14 cellular contexts compared by ENCODE assay signal in genomic region chr13:100594731-100595130, GRCh38. TPM values are rescaled to one million over a fixed set of nuclear protein-coding genes. Genes with fewer than 3 reads are reported as not detected.
DNase-seq lines count a peak whose midpoint lies in the region; FAIRE-seq and TF ChIP-seq lines count a peak whose summit lies in the region.
"Had no signal": no experiment of that assay in that cellular context is flagged by ENCODE, and none has a peak within 500 bp of the region (broad histone marks: within the 10 kb centered on the region; RNA-seq: fewer than 3 reads in every experiment).

No MANE protein-coding gene starts in this region.

- no peak overlapping the region for H4K8ac ChIP-seq in H1 (ENCODE audit: extremely low read depth, insufficient read depth, low read length)

- H3K79me2 ChIP-seq in MM.1S (ENCODE audit: low read length) (no peaks in the 10 kb centered on the region), H1 (ENCODE audit: control insufficient read depth in 1 of 2, insufficient read depth in 2 of 2, low read length in 2 of 2) (no peaks in the 10 kb centered on the region), osteoblast (ENCODE audit: insufficient read depth, low read length) (no peaks in the 10 kb centered on the region)

- H2AK5ac ChIP-seq in H1 (ENCODE audit: low read depth, low read length): no peak overlapping the region

- H3K9me2 ChIP-seq in MM.1S (replicated peaks; ENCODE audit: insufficient read depth, low read length): no peaks in the 10 kb centered on the region

- H2BK20ac ChIP-seq in H1 (ENCODE audit: low read length): no peak overlapping the region

- H3K4me3 ChIP-seq in GM06990 (replicated peaks; ENCODE audit: low read depth, low read length) (no peak overlapping the region), MM.1S (ENCODE audit: low read length) (no peak overlapping the region), H1 (ENCODE audit: extremely low read depth in 1 of 4, insufficient read depth in 2 of 4, low read depth in 3 of 4, low read length in 4 of 4) (no peak overlapping the region), osteoblast (ENCODE audit: insufficient read depth, low read length) (no peak overlapping the region), right atrium auricular region (no peak overlapping the region)
- H3K4me3 ChIP-seq: GM23248 had no signal

- no peak for TF ChIP-seq EP300 in H1 (IDR thresholded peaks at IDR 0.05; ENCODE audit: borderline replicate concordance in 1 of 2, low read depth in 2 of 2, low read length in 2 of 2)

- TF ChIP-seq RAD21 in H1 (IDR thresholded peaks at IDR 0.05 in 1 of 2, conservative IDR thresholded peaks at IDR 0.05 in 1 of 2; ENCODE audit: low read depth in 2 of 2, low read length in 2 of 2): peak; percentile 56 to 74; a peak in 3 of 4 replicates

- no peak overlapping the region for H4K5ac ChIP-seq in H1 (ENCODE audit: insufficient read length, low read depth, low read length)

- H2BK15ac ChIP-seq in H1 (ENCODE audit: low read length): no peak overlapping the region

- H3K27ac ChIP-seq in MM.1S (ENCODE audit: low read length) (no peak overlapping the region), H1 (ENCODE audit: low read depth, low read length) (no peak overlapping the region), osteoblast (ENCODE audit: low read depth, low read length) (no peak overlapping the region), right atrium auricular region (no peak overlapping the region)
- H3K27ac ChIP-seq: GM23248 had no signal

- H3K36me3 ChIP-seq in GM06990 (ENCODE audit: control insufficient read depth, insufficient read depth, low read length) (no peaks in the 10 kb centered on the region), MM.1S (replicated peaks; ENCODE audit: insufficient read depth, low read length) (no peaks in the 10 kb centered on the region), H1 (ENCODE audit: control insufficient read depth in 2 of 4, insufficient read depth in 4 of 4, low read length in 3 of 4) (no peaks in the 10 kb centered on the region; a peak in 1 of 8 replicates), osteoblast (ENCODE audit: insufficient read depth, low read length) (no peaks in the 10 kb centered on the region), right atrium auricular region (no peaks in the 10 kb centered on the region)

- no peak for DNase-seq in GM06990 (ENCODE audit: extremely low read depth, insufficient read length)
- no peak for DNase-seq in MM.1S
- DNase-seq in H1 (ENCODE audit: low read depth in 1 of 2, low spot score in 2 of 2): peak in 1 of 2 experiments; percentile 70
- no peak for DNase-seq in osteoblast (ENCODE audit: insufficient read length, low spot score, missing footprints)
- no peak for DNase-seq in activated naive CD4-positive, alpha-beta T cell treated with anti-CD3 and anti-CD28 coated beads, Interleukin-2, amount 10 ng/mL, durations not matched to agents 7 days and 5 days
- DNase-seq in amygdala (lab: John Stamatoyannopoulos, UW): no peak
- no peak for DNase-seq in HTR-8/SVneo (ENCODE audit: insufficient read length, low spot score)
- no peak for DNase-seq in right atrium auricular region (ENCODE audit: low spot score)
- DNase-seq: activated CD4-positive, alpha-beta T cell treated with anti-CD3 and anti-CD28 coated beads, Interleukin-2, amount 50 U/mL, for 4 hours; activated naive CD8-positive, alpha-beta T cell treated with anti-CD3 and anti-CD28 coated beads for 36 hours; DMS79; GM23248; NCI-H345 had no signal

- no peak overlapping the region for H3K56ac ChIP-seq in H1 (replicated peaks; ENCODE audit: insufficient read length, low read depth, low read length)

- no peak overlapping the region for H3K4ac ChIP-seq in H1 (replicated peaks; ENCODE audit: insufficient read length, low read depth, low read length)

- H3K4me1 ChIP-seq in MM.1S (ENCODE audit: low read length) (no peaks in the 10 kb centered on the region), H1 (replicated peaks in 1 of 4; ENCODE audit: control insufficient read depth in 3 of 4, insufficient read depth in 4 of 4, low read length in 3 of 4) (0 out of 7 replicates have a peak, but pooled peaks cover 0 to 2% (median 0%) of the 10 kb centered on the region in 4 experiments), osteoblast (ENCODE audit: insufficient read depth, low read length) (no peaks in the 10 kb centered on the region), right atrium auricular region (no peaks in the 10 kb centered on the region)

- CTCF ChIA-PET in H1 (lab: Charles Lee; ENCODE audit: partially characterized antibody): interaction anchor here (0.9 to 11.7 kb wide), 12 partner anchors 8 to 69 kb away, joined by 3 to 128 read pairs (median 4); no protein-coding TSS in a partner anchor
- CTCF ChIA-PET in activated naive CD4-positive, alpha-beta T cell treated with anti-CD3 and anti-CD28 coated beads, Interleukin-2, amount 10 ng/mL, durations not matched to agents 7 days and 5 days (lab: Charles Lee): interaction anchor here (0.6 to 2.7 kb wide), 3 partner anchors 11 to 1078 kb away, joined by 3 to 11 read pairs (median 3); no protein-coding TSS in a partner anchor

- peak; percentile 82 for FAIRE-seq in H1 (lab: Jason Lieb, UNC)
- no peak for FAIRE-seq in HTR-8/SVneo (lab: Jason Lieb, UNC)
- FAIRE-seq: urothelium cell line had no signal

- no peak overlapping the region for H3K14ac ChIP-seq in H1 (ENCODE audit: insufficient read length)

- no peak overlapping the region for H2BK12ac ChIP-seq in H1 (ENCODE audit: low read depth, low read length)

- H3K23ac ChIP-seq in H1 (ENCODE audit: insufficient read length): no peak overlapping the region

- H2AFZ ChIP-seq in MM.1S (ENCODE audit: low read length) (no peak overlapping the region), H1 (ENCODE audit: low read length) (peak overlapping the region; percentile 37; the same call in 1 of the 2 replicates), osteoblast (ENCODE audit: low read length) (no peak overlapping the region)
- H2AFZ ChIP-seq: GM23248 had no signal

- TF ChIP-seq CTCF in GM06990 (IDR thresholded peaks at IDR 0.05; ENCODE audit: insufficient read depth, low read length, poor library complexity, severe bottlenecking): peak; percentile 58
- peak; percentile 23 for TF ChIP-seq CTCF in MM.1S (IDR thresholded peaks at IDR 0.05; ENCODE audit: low read length)
- TF ChIP-seq CTCF in H1 (IDR thresholded peaks at IDR 0.05; ENCODE audit: control extremely low read depth in 1 of 3, insufficient read depth in 1 of 3, low read depth in 1 of 3, low read length in 3 of 3): peak; percentile 69 to 86 (median 83)
- TF ChIP-seq CTCF in osteoblast (IDR thresholded peaks at IDR 0.05; ENCODE audit: extremely low read depth, low read depth, low read length): peak; percentile 13
- TF ChIP-seq CTCF in right atrium auricular region (IDR thresholded peaks at IDR 0.05): no peak

- peaks cover 18% of the 10 kb centered on the region for H3K27me3 Mint-ChIP-seq in activated naive CD4-positive, alpha-beta T cell treated with anti-CD3 and anti-CD28 coated beads, Interleukin-2, amount 10 ng/mL, durations not matched to agents 7 days and 5 days
- H3K27me3 Mint-ChIP-seq: activated naive CD8-positive, alpha-beta T cell treated with anti-CD3 and anti-CD28 coated beads for 36 hours had no signal

- TF ChIP-seq POLR2A in H1 (IDR thresholded peaks at IDR 0.05; ENCODE audit: control extremely low read depth in 1 of 2, low read depth in 2 of 2, low read length in 2 of 2): no peak

- H3K4me1 Mint-ChIP-seq in activated naive CD4-positive, alpha-beta T cell treated with anti-CD3 and anti-CD28 coated beads, Interleukin-2, amount 10 ng/mL, durations not matched to agents 7 days and 5 days: peaks cover 9% of the 10 kb centered on the region

- no peaks in the 10 kb centered on the region for H3K23me2 ChIP-seq in H1 (ENCODE audit: low read depth, low read length)

- POLR2A ChIA-PET in H1 (lab: Charles Lee; ENCODE audit: partially characterized antibody): no interaction called here

- no peak overlapping the region for H3K4me3 Mint-ChIP-seq in activated naive CD4-positive, alpha-beta T cell treated with anti-CD3 and anti-CD28 coated beads, Interleukin-2, amount 10 ng/mL, durations not matched to agents 7 days and 5 days
- H3K4me3 Mint-ChIP-seq: activated naive CD8-positive, alpha-beta T cell treated with anti-CD3 and anti-CD28 coated beads for 36 hours had no signal

- no peak overlapping the region for H2BK5ac ChIP-seq in H1 (ENCODE audit: low read depth, low read length)

- no peak overlapping the region for H2BK120ac ChIP-seq in H1 (replicated peaks; ENCODE audit: low read depth, low read length)

- H3K36me3 Mint-ChIP-seq in activated naive CD4-positive, alpha-beta T cell treated with anti-CD3 and anti-CD28 coated beads, Interleukin-2, amount 10 ng/mL, durations not matched to agents 7 days and 5 days: no peaks in the 10 kb centered on the region
- H3K36me3 Mint-ChIP-seq: activated naive CD8-positive, alpha-beta T cell treated with anti-CD3 and anti-CD28 coated beads for 36 hours had no signal

- H3K79me1 ChIP-seq in H1 (ENCODE audit: low read depth, low read length): no peaks in the 10 kb centered on the region

- H3K9me3 Mint-ChIP-seq in activated naive CD4-positive, alpha-beta T cell treated with anti-CD3 and anti-CD28 coated beads, Interleukin-2, amount 10 ng/mL, durations not matched to agents 7 days and 5 days: no peaks in the 10 kb centered on the region
- H3K9me3 Mint-ChIP-seq: activated naive CD8-positive, alpha-beta T cell treated with anti-CD3 and anti-CD28 coated beads for 36 hours had no signal

- H3F3A ChIP-seq in MM.1S (ENCODE audit: insufficient read depth, low read length): no peaks in the 10 kb centered on the region

- H3K9ac ChIP-seq in MM.1S (ENCODE audit: low read length) (no peak overlapping the region), H1 (replicated peaks in 1 of 4; ENCODE audit: extremely low read depth in 1 of 4, low read depth in 3 of 4, low read length in 3 of 4) (no peak overlapping the region)
- H3K9ac ChIP-seq: GM23248 had no signal

- no peak overlapping the region for H3K27ac Mint-ChIP-seq in activated naive CD4-positive, alpha-beta T cell treated with anti-CD3 and anti-CD28 coated beads, Interleukin-2, amount 10 ng/mL, durations not matched to agents 7 days and 5 days
- H3K27ac Mint-ChIP-seq: activated naive CD8-positive, alpha-beta T cell treated with anti-CD3 and anti-CD28 coated beads for 36 hours had no signal

- no peaks in the 10 kb centered on the region for H3K9me3 ChIP-seq in MM.1S (replicated peaks; ENCODE audit: insufficient read depth, low read length)
- H3K9me3 ChIP-seq in H1 (ENCODE audit: insufficient read depth in 2 of 2, low read depth in 1 of 2, low read length in 1 of 2): no peaks in the 10 kb centered on the region
- H3K9me3 ChIP-seq in osteoblast (ENCODE audit: low read depth, low read length): peaks cover 2% of the 10 kb centered on the region
- H3K9me3 ChIP-seq in right atrium auricular region: no peaks in the 10 kb centered on the region

- WGBS in H1 (ENCODE audit: extremely low coverage in 1 of 2, insufficient coverage in 1 of 2, insufficient read length in 1 of 2, insufficient replicate concordance in 2 of 2, low coverage in 1 of 2, low lambda C conversion rate in 2 of 2, missing lambda C conversion rate in 1 of 2), 2 experiments: 19% methylated on average over 4 of the region's 4 CpGs; no CpG with 5 or more reads in 1 of the 2 experiments

- no peaks in the 10 kb centered on the region for H4K20me1 ChIP-seq in MM.1S (ENCODE audit: insufficient read depth, low read length)
- H4K20me1 ChIP-seq in H1 (replicated peaks in 1 of 2; ENCODE audit: control insufficient read depth in 1 of 2, insufficient read depth in 2 of 2, low read length in 2 of 2): no peaks in the 10 kb centered on the region
- H4K20me1 ChIP-seq in osteoblast (ENCODE audit: insufficient read depth, low read length): no peaks in the 10 kb centered on the region

- no peak overlapping the region for H4K91ac ChIP-seq in H1 (replicated peaks; ENCODE audit: insufficient read length, low read length)

- H3K27me3 ChIP-seq in GM06990 (replicated peaks; ENCODE audit: control insufficient read depth, insufficient read depth, low read length) (no peaks in the 10 kb centered on the region), MM.1S (replicated peaks; ENCODE audit: insufficient read depth, low read length) (no peaks in the 10 kb centered on the region), H1 (replicated peaks in 1 of 4; ENCODE audit: control insufficient read depth in 3 of 4, extremely low read depth in 1 of 4, insufficient read depth in 3 of 4, low read length in 3 of 4) (no peaks in the 10 kb centered on the region), osteoblast (ENCODE audit: insufficient read depth, low read length) (no peaks in the 10 kb centered on the region), right atrium auricular region (no peaks in the 10 kb centered on the region)

- no peak overlapping the region for H3K4me2 ChIP-seq in MM.1S (ENCODE audit: low read depth, low read length)
- H3K4me2 ChIP-seq in H1 (ENCODE audit: insufficient read depth in 1 of 2, low read depth in 2 of 2, low read length in 2 of 2): no peak overlapping the region
- H3K4me2 ChIP-seq in osteoblast (ENCODE audit: insufficient read depth, low read length): no peak overlapping the region

- H3K18ac ChIP-seq in H1 (ENCODE audit: extremely low read depth, low read length): no peak overlapping the region

RNA-seq across cellular contexts. Expression of gene GGACT, which starts 6.1 kb away (rescaled TPM):
- total RNA-seq in H1 (2021; fragmentation: NEBNext Ultra II Directional; extraction: Animal tissue kit (Norgen Biotek cat#: 25700)): 0.77 and 1.5 TPM in 2 replicates
- 1.1 TPM in 2 replicates for polyA plus RNA-seq in H1 (2011; rRNA removed)
- 0.89 TPM for polyA plus RNA-seq in H1 (2011; cell fraction: cytosol; rRNA removed)
- 0.63 TPM for polyA plus RNA-seq in H1 (2011; cell fraction: nucleus; rRNA removed)
- 1.1 to 2.6 TPM (median 1.7 TPM) in 4 replicates for polyA plus RNA-seq in H1 (2012, experiment 1 of 2)
- 2.7 TPM for polyA plus RNA-seq in H1 (2012, experiment 2 of 2)
- polyA plus RNA-seq in H1 (2013, experiment 1 of 2): 1.1 TPM
- polyA plus RNA-seq in H1 (2013, experiment 2 of 2): 1.1 TPM
- polyA minus RNA-seq in H1 (2011; rRNA and poly(A)+ RNA removed): 0.35 and 1.00 TPM in 2 replicates
- not detected for polyA minus RNA-seq in H1 (2011; cell fraction: cytosol; rRNA and poly(A)+ RNA removed)
- polyA minus RNA-seq in H1 (2011; cell fraction: nucleus; rRNA and poly(A)+ RNA removed): 1.00 TPM
- 7.1 and 7.6 TPM in 2 replicates for total RNA-seq in osteoblast
- total RNA-seq in right atrium auricular region: 1 to 10 TPM; 1.4 TPM

Comparison
In these comparisons a context has a peak if more than half of its experiments do, and no peak if none do; other contexts are left out.
1. CTCF ChIP-seq: peak in GM06990 (single experiment), MM.1S (single experiment), H1 (3 of 3) and osteoblast (single experiment); none in right atrium auricular region (0 of 2).